ENCODE assay signal across 36 cellular contexts in genomic region chr15:99207672-99208071, GRCh38.
"Had no signal": no experiment of that assay in that cellular context is flagged by ENCODE, and none has a peak within 500 bp of the region (broad histone marks: within the 10 kb centered on the region; RNA-seq: fewer than 3 reads in every experiment).

No MANE protein-coding gene starts in this region.

- H3K9me3 ChIP-seq: esophagus squamous epithelium, gastrocnemius medialis, psoas muscle, stomach, thyroid gland, upper lobe of right lung had no signal

- H3K36me3 ChIP-seq: gastrocnemius medialis, neural progenitor cell, thyroid gland, upper lobe of right lung, WERI-Rb-1 had no signal

- H3K4me2 ChIP-seq: hepatocyte, neural progenitor cell, smooth muscle cell had no signal

- H3K27ac ChIP-seq: epithelial cell of prostate, esophagus squamous epithelium, gastrocnemius medialis, hepatocyte, neural progenitor cell, parathyroid adenoma, psoas muscle, thyroid gland, upper lobe of right lung, WERI-Rb-1 had no signal

- H3K4me1 ChIP-seq: esophagus squamous epithelium, neural progenitor cell, parathyroid adenoma, thyroid gland, upper lobe of right lung had no signal

- DNase-seq: activated CD4-positive, alpha-beta memory T cell treated with anti-CD3 and anti-CD28 coated beads for 36 hours; activated CD4-positive, alpha-beta T cell treated with anti-CD3 and anti-CD28 coated beads for 48 hours; activated CD8-positive, alpha-beta memory T cell treated with anti-CD3 and anti-CD28 coated beads, Interleukin-2, amount 50 U/mL, for 4 hours; activated gamma-delta T cell treated with Interleukin-2 at 50 U/mL for 16 hours; activated naive CD4-positive, alpha-beta T cell treated with anti-CD3 and anti-CD28 coated beads, Interleukin-2, amount 50 U/mL, for 16 hours; activated naive CD8-positive, alpha-beta T cell treated with anti-CD3 and anti-CD28 coated beads, Interleukin-2, amount 50 U/mL, for 24 hours; activated T-cell treated with anti-CD3 and anti-CD28 coated beads, Interleukin-2, amount 50 U/mL, for 24 hours; amygdala; caudate nucleus; dermis blood vessel endothelial cell; effector CD4-positive, alpha-beta T cell; esophagus squamous epithelium; gastrocnemius medialis; islet precursor cell; left ventricle myocardium superior; naive thymus-derived CD4-positive, alpha-beta T cell; occipital lobe; psoas muscle; stimulated activated CD4-positive, alpha-beta T cell treated with anti-CD3 and anti-CD28 coated beads, Interleukin-1b, Interleukin-23, amount 100 ng/mL, for 48 hours; stimulated activated CD4-positive, alpha-beta T cell treated with anti-CD3 and anti-CD28 coated beads, Interleukin-4, amount 100 ng/mL, for 4 hours; stimulated activated CD8-positive, alpha-beta memory T cell treated with anti-CD3 and anti-CD28 coated beads, Interleukin-4, amount 100 ng/mL, for 48 hours; stimulated activated naive B cell treated with anti-CD40 and anti-IgM and Interleukin-4, amounts not matched to agents 10 μg/mL and 1 μg/mL and 100 μg/mL, for 72 hours; stomach; T-cell; thyroid gland; upper lobe of right lung; WERI-Rb-1 had no signal

- H2AFZ ChIP-seq: hepatocyte, neural progenitor cell, parathyroid adenoma had no signal

- FAIRE-seq: endometrium, TTC549 had no signal

- H3K9ac ChIP-seq: neural progenitor cell, parathyroid adenoma had no signal

- H3K4me3 ChIP-seq: esophagus squamous epithelium, gastrocnemius medialis, hepatocyte, neural progenitor cell, psoas muscle, smooth muscle cell, stomach, thyroid gland, upper lobe of right lung had no signal

- H3K27me3 ChIP-seq: esophagus squamous epithelium, gastrocnemius medialis, hepatocyte, neural progenitor cell, stomach, thyroid gland, upper lobe of right lung had no signal

- H3K79me2 ChIP-seq: hepatocyte, parathyroid adenoma had no signal

- ATAC-seq: activated CD4-positive, CD25-positive, alpha-beta regulatory T cell treated with anti-CD3 and anti-CD28 coated beads, Interleukin-2, amount 50 U/mL, for 24 hours; activated naive CD8-positive, alpha-beta T cell treated with anti-CD3 and anti-CD28 coated beads, Interleukin-2, amount 50 U/mL, for 24 hours; activated T-helper 17 cell treated with anti-CD3 and anti-CD28 coated beads, Interleukin-2, amount 50 U/mL, for 72 hours; gastrocnemius medialis; left ventricle myocardium superior; naive thymus-derived CD4-positive, alpha-beta T cell; psoas muscle; stimulated activated naive B cell treated with anti-CD40 and anti-IgM and Interleukin-4, amounts not matched to agents 10 μg/mL and 1 μg/mL and 100 μg/mL, for 72 hours; T-cell; upper lobe of right lung had no signal
